1 cellular context compared by ENCODE assay signal in genomic region chr16:24729243-24729966, GRCh38.
TF ChIP-seq lines count a peak whose summit lies in the region.

TNRC6A (plus strand) TSS chr16:24729651; CDS start chr16:24729842, 191 bp downstream.

TF ChIP-seq in HepG2, 621 proteins besides CTCF, POLR2A, EP300 and RAD21 (continued from another document and continues in another):
- TF ChIP-seq, protein P1, sequence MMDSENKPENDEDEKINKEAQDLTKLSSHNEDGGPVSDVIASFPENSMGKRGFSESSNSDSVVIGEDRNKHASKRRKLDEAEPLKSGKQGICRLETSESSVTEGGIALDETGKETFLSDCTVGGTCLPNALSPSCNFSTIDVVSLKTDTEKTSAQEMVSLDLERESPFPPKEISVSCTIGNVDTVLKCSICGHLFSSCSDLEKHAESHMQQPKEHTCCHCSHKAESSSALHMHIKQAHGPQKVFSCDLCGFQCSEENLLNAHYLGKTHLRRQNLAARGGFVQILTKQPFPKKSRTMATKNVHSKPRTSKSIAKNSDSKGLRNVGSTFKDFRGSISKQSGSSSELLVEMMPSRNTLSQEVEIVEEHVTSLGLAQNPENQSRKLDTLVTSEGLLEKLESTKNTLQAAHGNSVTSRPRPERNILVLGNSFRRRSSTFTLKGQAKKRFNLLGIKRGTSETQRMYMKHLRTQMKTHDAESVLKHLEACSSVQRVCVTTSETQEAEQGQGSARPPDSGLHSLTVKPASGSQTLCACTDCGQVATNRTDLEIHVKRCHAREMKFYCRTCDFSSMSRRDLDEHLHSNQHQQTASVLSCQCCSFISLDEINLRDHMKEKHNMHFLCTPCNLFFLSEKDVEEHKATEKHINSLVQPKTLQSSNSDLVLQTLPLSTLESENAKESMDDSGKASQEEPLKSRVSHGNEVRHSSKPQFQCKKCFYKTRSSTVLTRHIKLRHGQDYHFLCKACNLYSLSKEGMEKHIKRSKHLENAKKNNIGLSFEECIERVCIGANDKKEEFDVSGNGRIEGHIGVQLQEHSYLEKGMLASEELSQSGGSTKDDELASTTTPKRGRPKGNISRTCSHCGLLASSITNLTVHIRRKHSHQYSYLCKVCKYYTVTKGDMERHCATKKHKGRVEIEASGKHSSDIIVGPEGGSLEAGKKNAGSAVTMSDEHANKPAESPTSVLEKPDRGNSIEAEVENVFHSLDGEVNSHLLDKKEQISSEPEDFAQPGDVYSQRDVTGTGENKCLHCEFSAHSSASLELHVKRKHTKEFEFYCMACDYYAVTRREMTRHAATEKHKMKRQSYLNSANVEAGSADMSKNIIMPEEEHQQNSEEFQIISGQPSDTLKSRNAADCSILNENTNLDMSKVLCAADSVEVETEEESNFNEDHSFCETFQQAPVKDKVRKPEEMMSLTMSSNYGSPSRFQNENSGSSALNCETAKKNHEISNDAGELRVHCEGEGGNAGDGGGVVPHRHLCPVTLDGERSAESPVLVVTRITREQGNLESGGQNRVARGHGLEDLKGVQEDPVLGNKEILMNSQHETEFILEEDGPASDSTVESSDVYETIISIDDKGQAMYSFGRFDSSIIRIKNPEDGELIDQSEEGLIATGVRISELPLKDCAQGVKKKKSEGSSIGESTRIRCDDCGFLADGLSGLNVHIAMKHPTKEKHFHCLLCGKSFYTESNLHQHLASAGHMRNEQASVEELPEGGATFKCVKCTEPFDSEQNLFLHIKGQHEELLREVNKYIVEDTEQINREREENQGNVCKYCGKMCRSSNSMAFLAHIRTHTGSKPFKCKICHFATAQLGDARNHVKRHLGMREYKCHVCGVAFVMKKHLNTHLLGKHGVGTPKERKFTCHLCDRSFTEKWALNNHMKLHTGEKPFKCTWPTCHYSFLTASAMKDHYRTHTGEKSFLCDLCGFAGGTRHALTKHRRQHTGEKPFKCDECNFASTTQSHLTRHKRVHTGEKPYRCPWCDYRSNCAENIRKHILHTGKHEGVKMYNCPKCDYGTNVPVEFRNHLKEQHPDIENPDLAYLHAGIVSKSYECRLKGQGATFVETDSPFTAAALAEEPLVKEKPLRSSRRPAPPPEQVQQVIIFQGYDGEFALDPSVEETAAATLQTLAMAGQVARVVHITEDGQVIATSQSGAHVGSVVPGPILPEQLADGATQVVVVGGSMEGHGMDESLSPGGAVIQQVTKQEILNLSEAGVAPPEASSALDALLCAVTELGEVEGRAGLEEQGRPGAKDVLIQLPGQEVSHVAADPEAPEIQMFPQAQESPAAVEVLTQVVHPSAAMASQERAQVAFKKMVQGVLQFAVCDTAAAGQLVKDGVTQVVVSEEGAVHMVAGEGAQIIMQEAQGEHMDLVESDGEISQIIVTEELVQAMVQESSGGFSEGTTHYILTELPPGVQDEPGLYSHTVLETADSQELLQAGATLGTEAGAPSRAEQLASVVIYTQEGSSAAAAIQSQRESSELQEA (CRISPR knock-in tag; IDR thresholded peaks at IDR 0.05; ENCODE audit: not compliant biosample characterization), result peak; percentile 63
- TF ChIP-seq ZNF331 (CRISPR knock-in tag; IDR thresholded peaks at IDR 0.05) (peak; percentile 63; the same call in 1 of the 2 replicates), TBX3 (IDR thresholded peaks at IDR 0.05; ENCODE audit: borderline replicate concordance) (no peak), ZNF766 (CRISPR knock-in tag; IDR thresholded peaks at IDR 0.05; ENCODE audit: borderline replicate concordance) (peak; percentile 67; the same call in 1 of the 2 replicates), RXRA (CRISPR knock-in tag; IDR thresholded peaks at IDR 0.05) (peak; percentile 73; the same call in 1 of the 2 replicates), ZNF460 (CRISPR knock-in tag; IDR thresholded peaks at IDR 0.05; ENCODE audit: borderline replicate concordance) (no peak), HNRNPL (IDR thresholded peaks at IDR 0.05; ENCODE audit: low read depth, low read length) (peak; percentile 43; the same call in 1 of the 2 replicates), TCF7L2 (IDR thresholded peaks at IDR 0.05; ENCODE audit: low read depth, low read length) (no peak), RARG (CRISPR knock-in tag; IDR thresholded peaks at IDR 0.05; ENCODE audit: low read depth) (no peak), ZNF609 (CRISPR knock-in tag; IDR thresholded peaks at IDR 0.05; ENCODE audit: borderline replicate concordance) (peak; percentile 56; the same call in 1 of the 2 replicates), TGIF2 (CRISPR knock-in tag; IDR thresholded peaks at IDR 0.05) (peak; percentile 34; the same call in 1 of the 2 replicates), HMG20A (CRISPR knock-in tag; IDR thresholded peaks at IDR 0.05; ENCODE audit: borderline replicate concordance) (no peak), NFKB2 (CRISPR knock-in tag; IDR thresholded peaks at IDR 0.05; ENCODE audit: borderline replicate concordance) (peak; percentile 76; the same call in 1 of the 2 replicates), PREB (CRISPR knock-in tag; IDR thresholded peaks at IDR 0.05) (0 out of 2 replicates have a peak, but pooled peaks have one; percentile 67), ZNF670 (CRISPR knock-in tag; IDR thresholded peaks at IDR 0.05; ENCODE audit: borderline replicate concordance) (no peak), PAF1 (CRISPR knock-in tag; IDR thresholded peaks at IDR 0.05) (no peak), SALL1 (CRISPR knock-in tag; IDR thresholded peaks at IDR 0.05) (peak; percentile 76), JUN (CRISPR knock-in tag; IDR thresholded peaks at IDR 0.05) (no peak), NFYB (CRISPR knock-in tag; IDR thresholded peaks at IDR 0.05) (0 out of 2 replicates have a peak, but pooled peaks have one; percentile 30), ZNF335 (CRISPR knock-in tag; IDR thresholded peaks at IDR 0.05) (0 out of 2 replicates have a peak, but pooled peaks have one; percentile 23), ZNF724P (CRISPR knock-in tag; IDR thresholded peaks at IDR 0.05; ENCODE audit: borderline replicate concordance) (peak; percentile 54; the same call in 1 of the 2 replicates), HOXA7 (CRISPR knock-in tag; IDR thresholded peaks at IDR 0.05) (no peak), ZNF878 (CRISPR knock-in tag; IDR thresholded peaks at IDR 0.05) (no peak), ZNF543 (CRISPR knock-in tag; IDR thresholded peaks at IDR 0.05) (no peak), GATAD2A (CRISPR knock-in tag; IDR thresholded peaks at IDR 0.05) (peak; percentile 42; the same call in 1 of the 2 replicates), ERF (CRISPR knock-in tag; IDR thresholded peaks at IDR 0.05) (peak; percentile 75; the same call in 1 of the 2 replicates)
- TF ChIP-seq, protein P2, sequence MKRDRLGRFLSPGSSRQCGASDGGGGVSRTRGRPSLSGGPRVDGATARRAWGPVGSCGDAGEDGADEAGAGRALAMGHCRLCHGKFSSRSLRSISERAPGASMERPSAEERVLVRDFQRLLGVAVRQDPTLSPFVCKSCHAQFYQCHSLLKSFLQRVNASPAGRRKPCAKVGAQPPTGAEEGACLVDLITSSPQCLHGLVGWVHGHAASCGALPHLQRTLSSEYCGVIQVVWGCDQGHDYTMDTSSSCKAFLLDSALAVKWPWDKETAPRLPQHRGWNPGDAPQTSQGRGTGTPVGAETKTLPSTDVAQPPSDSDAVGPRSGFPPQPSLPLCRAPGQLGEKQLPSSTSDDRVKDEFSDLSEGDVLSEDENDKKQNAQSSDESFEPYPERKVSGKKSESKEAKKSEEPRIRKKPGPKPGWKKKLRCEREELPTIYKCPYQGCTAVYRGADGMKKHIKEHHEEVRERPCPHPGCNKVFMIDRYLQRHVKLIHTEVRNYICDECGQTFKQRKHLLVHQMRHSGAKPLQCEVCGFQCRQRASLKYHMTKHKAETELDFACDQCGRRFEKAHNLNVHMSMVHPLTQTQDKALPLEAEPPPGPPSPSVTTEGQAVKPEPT (CRISPR knock-in tag; IDR thresholded peaks at IDR 0.05; ENCODE audit: low read depth), result no peak
- TF ChIP-seq, protein P3, sequence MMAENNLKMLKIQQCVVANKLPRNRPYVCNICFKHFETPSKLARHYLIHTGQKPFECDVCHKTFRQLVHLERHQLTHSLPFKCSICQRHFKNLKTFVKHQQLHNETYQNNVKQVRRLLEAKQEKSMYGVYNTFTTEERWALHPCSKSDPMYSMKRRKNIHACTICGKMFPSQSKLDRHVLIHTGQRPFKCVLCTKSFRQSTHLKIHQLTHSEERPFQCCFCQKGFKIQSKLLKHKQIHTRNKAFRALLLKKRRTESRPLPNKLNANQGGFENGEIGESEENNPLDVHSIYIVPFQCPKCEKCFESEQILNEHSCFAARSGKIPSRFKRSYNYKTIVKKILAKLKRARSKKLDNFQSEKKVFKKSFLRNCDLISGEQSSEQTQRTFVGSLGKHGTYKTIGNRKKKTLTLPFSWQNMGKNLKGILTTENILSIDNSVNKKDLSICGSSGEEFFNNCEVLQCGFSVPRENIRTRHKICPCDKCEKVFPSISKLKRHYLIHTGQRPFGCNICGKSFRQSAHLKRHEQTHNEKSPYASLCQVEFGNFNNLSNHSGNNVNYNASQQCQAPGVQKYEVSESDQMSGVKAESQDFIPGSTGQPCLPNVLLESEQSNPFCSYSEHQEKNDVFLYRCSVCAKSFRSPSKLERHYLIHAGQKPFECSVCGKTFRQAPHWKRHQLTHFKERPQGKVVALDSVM (CRISPR knock-in tag; IDR thresholded peaks at IDR 0.05), result peak; percentile 98
- TF ChIP-seq, protein P4, sequence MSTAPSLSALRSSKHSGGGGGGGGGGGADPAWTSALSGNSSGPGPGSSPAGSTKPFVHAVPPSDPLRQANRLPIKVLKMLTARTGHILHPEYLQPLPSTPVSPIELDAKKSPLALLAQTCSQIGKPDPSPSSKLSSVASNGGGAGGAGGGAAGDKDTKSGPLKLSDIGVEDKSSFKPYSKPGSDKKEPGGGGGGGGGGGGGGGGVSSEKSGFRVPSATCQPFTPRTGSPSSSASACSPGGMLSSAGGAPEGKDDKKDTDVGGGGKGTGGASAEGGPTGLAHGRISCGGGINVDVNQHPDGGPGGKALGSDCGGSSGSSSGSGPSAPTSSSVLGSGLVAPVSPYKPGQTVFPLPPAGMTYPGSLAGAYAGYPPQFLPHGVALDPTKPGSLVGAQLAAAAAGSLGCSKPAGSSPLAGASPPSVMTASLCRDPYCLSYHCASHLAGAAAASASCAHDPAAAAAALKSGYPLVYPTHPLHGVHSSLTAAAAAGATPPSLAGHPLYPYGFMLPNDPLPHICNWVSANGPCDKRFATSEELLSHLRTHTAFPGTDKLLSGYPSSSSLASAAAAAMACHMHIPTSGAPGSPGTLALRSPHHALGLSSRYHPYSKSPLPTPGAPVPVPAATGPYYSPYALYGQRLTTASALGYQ (CRISPR knock-in tag; IDR thresholded peaks at IDR 0.05), result peak; percentile 36; the same call in 1 of the 2 replicates
- TF ChIP-seq, protein P5, sequence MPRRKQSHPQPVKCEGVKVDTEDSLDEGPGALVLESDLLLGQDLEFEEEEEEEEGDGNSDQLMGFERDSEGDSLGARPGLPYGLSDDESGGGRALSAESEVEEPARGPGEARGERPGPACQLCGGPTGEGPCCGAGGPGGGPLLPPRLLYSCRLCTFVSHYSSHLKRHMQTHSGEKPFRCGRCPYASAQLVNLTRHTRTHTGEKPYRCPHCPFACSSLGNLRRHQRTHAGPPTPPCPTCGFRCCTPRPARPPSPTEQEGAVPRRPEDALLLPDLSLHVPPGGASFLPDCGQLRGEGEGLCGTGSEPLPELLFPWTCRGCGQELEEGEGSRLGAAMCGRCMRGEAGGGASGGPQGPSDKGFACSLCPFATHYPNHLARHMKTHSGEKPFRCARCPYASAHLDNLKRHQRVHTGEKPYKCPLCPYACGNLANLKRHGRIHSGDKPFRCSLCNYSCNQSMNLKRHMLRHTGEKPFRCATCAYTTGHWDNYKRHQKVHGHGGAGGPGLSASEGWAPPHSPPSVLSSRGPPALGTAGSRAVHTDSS (CRISPR knock-in tag; conservative IDR thresholded peaks at IDR 0.05), result no peak
